ENCODE assay signal across 1 cellular context in the genomic region with DNA sequence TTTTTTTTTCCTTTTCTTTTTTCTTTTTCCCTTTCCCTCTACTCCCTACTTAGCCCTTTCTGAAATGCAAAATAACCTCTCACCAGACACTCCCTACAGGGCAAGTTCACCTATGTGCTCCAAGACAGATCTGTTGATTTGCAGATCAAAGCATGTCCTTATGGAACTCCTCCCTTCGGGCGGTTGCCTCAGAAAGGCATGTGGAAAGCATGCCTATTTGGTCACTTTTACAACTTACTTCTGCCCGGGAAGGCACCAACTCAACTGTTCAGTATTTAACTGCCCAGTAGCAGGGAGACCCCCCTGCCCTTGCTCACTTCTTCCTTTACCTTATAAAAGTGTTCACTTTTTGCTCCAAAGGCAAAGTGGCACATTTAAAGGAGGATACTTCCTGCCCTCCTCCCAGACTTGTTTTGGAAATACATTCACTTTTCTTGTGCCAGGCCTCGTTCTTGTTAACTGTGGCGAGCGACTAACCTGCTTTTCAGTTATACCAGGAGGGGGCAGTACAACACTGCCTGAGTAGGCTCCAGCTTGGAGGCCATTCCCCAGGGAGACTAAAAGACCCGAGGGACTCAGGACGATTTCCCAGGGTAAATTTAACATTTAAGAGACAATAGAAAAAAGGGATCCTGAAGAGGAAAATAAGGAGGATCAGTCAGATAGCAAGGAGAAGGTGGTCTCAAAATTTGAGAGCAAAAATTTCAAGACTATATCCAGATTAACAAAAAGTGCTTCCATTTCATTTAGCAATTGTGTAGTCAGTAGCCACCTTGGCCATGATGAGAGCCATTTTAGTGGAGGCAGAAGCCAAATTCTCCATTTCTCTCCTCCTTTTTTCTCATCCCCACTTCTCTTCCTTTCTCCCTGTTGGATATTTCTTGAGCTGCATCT.
TF ChIP-seq lines count a peak whose summit lies in the region.

No MANE protein-coding gene starts in this region.

TF ChIP-seq in H1, 55 proteins besides CTCF, POLR2A, EP300 and RAD21:
- TF ChIP-seq CEBPB (IDR thresholded peaks at IDR 0.05; ENCODE audit: low read depth, low read length) = no peak
- TF ChIP-seq, protein P1, sequence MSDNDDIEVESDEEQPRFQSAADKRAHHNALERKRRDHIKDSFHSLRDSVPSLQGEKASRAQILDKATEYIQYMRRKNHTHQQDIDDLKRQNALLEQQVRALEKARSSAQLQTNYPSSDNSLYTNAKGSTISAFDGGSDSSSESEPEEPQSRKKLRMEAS (IDR thresholded peaks at IDR 0.05) = peak; percentile 68
- no peak for TF ChIP-seq PHF8 (conservative IDR thresholded peaks at IDR 0.05; ENCODE audit: low read depth, low read length)
- TF ChIP-seq SP2 (IDR thresholded peaks at IDR 0.05; ENCODE audit: low read length) = no peak
- no peak for TF ChIP-seq TBP (IDR thresholded peaks at IDR 0.05; ENCODE audit: low read depth, low read length)
- no peak for TF ChIP-seq TCF12 (IDR thresholded peaks at IDR 0.05; ENCODE audit: low read depth, low read length)
- TF ChIP-seq YY1 (IDR thresholded peaks at IDR 0.05; ENCODE audit: low read depth, low read length) = peak; percentile 90
- TF ChIP-seq, protein P2, sequence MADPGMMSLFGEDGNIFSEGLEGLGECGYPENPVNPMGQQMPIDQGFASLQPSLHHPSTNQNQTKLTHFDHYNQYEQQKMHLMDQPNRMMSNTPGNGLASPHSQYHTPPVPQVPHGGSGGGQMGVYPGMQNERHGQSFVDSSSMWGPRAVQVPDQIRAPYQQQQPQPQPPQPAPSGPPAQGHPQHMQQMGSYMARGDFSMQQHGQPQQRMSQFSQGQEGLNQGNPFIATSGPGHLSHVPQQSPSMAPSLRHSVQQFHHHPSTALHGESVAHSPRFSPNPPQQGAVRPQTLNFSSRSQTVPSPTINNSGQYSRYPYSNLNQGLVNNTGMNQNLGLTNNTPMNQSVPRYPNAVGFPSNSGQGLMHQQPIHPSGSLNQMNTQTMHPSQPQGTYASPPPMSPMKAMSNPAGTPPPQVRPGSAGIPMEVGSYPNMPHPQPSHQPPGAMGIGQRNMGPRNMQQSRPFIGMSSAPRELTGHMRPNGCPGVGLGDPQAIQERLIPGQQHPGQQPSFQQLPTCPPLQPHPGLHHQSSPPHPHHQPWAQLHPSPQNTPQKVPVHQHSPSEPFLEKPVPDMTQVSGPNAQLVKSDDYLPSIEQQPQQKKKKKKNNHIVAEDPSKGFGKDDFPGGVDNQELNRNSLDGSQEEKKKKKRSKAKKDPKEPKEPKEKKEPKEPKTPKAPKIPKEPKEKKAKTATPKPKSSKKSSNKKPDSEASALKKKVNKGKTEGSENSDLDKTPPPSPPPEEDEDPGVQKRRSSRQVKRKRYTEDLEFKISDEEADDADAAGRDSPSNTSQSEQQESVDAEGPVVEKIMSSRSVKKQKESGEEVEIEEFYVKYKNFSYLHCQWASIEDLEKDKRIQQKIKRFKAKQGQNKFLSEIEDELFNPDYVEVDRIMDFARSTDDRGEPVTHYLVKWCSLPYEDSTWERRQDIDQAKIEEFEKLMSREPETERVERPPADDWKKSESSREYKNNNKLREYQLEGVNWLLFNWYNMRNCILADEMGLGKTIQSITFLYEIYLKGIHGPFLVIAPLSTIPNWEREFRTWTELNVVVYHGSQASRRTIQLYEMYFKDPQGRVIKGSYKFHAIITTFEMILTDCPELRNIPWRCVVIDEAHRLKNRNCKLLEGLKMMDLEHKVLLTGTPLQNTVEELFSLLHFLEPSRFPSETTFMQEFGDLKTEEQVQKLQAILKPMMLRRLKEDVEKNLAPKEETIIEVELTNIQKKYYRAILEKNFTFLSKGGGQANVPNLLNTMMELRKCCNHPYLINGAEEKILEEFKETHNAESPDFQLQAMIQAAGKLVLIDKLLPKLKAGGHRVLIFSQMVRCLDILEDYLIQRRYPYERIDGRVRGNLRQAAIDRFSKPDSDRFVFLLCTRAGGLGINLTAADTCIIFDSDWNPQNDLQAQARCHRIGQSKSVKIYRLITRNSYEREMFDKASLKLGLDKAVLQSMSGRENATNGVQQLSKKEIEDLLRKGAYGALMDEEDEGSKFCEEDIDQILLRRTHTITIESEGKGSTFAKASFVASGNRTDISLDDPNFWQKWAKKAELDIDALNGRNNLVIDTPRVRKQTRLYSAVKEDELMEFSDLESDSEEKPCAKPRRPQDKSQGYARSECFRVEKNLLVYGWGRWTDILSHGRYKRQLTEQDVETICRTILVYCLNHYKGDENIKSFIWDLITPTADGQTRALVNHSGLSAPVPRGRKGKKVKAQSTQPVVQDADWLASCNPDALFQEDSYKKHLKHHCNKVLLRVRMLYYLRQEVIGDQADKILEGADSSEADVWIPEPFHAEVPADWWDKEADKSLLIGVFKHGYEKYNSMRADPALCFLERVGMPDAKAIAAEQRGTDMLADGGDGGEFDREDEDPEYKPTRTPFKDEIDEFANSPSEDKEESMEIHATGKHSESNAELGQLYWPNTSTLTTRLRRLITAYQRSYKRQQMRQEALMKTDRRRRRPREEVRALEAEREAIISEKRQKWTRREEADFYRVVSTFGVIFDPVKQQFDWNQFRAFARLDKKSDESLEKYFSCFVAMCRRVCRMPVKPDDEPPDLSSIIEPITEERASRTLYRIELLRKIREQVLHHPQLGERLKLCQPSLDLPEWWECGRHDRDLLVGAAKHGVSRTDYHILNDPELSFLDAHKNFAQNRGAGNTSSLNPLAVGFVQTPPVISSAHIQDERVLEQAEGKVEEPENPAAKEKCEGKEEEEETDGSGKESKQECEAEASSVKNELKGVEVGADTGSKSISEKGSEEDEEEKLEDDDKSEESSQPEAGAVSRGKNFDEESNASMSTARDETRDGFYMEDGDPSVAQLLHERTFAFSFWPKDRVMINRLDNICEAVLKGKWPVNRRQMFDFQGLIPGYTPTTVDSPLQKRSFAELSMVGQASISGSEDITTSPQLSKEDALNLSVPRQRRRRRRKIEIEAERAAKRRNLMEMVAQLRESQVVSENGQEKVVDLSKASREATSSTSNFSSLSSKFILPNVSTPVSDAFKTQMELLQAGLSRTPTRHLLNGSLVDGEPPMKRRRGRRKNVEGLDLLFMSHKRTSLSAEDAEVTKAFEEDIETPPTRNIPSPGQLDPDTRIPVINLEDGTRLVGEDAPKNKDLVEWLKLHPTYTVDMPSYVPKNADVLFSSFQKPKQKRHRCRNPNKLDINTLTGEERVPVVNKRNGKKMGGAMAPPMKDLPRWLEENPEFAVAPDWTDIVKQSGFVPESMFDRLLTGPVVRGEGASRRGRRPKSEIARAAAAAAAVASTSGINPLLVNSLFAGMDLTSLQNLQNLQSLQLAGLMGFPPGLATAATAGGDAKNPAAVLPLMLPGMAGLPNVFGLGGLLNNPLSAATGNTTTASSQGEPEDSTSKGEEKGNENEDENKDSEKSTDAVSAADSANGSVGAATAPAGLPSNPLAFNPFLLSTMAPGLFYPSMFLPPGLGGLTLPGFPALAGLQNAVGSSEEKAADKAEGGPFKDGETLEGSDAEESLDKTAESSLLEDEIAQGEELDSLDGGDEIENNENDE (IDR thresholded peaks at IDR 0.05; ENCODE audit: insufficient replicate concordance, low read length) = peak; percentile 28
- TF ChIP-seq EZH2 (IDR thresholded peaks at IDR 0.05; ENCODE audit: low read depth, low read length, severe bottlenecking) = no peak
- no peak for TF ChIP-seq SIN3A (conservative IDR thresholded peaks at IDR 0.05 in 1 of 2, IDR thresholded peaks at IDR 0.05 in 1 of 2; ENCODE audit: low read depth in 1 of 2, low read length in 2 of 2)
- TF ChIP-seq RXRA (IDR thresholded peaks at IDR 0.05; ENCODE audit: insufficient read depth, low read depth, low read length) = no peak
- TF ChIP-seq CBX5 (IDR thresholded peaks at IDR 0.05; ENCODE audit: low read depth, low read length) = no peak
- no peak for TF ChIP-seq NRF1 (IDR thresholded peaks at IDR 0.05; ENCODE audit: low read depth, low read length)
- TF ChIP-seq, protein P3, sequence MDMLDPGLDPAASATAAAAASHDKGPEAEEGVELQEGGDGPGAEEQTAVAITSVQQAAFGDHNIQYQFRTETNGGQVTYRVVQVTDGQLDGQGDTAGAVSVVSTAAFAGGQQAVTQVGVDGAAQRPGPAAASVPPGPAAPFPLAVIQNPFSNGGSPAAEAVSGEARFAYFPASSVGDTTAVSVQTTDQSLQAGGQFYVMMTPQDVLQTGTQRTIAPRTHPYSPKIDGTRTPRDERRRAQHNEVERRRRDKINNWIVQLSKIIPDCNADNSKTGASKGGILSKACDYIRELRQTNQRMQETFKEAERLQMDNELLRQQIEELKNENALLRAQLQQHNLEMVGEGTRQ (IDR thresholded peaks at IDR 0.05; ENCODE audit: low read length) = no peak
- no peak for TF ChIP-seq JUN (IDR thresholded peaks at IDR 0.05; ENCODE audit: low read depth, low read length)
- no peak for TF ChIP-seq BCL11A (IDR thresholded peaks at IDR 0.05; ENCODE audit: low read depth in 2 of 2, low read length in 2 of 2)
- TF ChIP-seq SRF (IDR thresholded peaks at IDR 0.05; ENCODE audit: low read depth, low read length) = no peak
- TF ChIP-seq, protein P4, sequence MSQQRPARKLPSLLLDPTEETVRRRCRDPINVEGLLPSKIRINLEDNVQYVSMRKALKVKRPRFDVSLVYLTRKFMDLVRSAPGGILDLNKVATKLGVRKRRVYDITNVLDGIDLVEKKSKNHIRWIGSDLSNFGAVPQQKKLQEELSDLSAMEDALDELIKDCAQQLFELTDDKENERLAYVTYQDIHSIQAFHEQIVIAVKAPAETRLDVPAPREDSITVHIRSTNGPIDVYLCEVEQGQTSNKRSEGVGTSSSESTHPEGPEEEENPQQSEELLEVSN (IDR thresholded peaks at IDR 0.05) = peak; percentile 51; the same call in 1 of the 2 replicates
- TF ChIP-seq GTF2F1 (IDR thresholded peaks at IDR 0.05; ENCODE audit: borderline replicate concordance, low read depth, low read length) = no peak
- no peak for TF ChIP-seq EGR1 (IDR thresholded peaks at IDR 0.05; ENCODE audit: borderline replicate concordance, low read depth, low read length)
- no peak for TF ChIP-seq KDM4A (IDR thresholded peaks at IDR 0.05; ENCODE audit: low read depth, low read length, severe bottlenecking)
